ENCODE assay signal across 10 cellular contexts in the genomic region with DNA sequence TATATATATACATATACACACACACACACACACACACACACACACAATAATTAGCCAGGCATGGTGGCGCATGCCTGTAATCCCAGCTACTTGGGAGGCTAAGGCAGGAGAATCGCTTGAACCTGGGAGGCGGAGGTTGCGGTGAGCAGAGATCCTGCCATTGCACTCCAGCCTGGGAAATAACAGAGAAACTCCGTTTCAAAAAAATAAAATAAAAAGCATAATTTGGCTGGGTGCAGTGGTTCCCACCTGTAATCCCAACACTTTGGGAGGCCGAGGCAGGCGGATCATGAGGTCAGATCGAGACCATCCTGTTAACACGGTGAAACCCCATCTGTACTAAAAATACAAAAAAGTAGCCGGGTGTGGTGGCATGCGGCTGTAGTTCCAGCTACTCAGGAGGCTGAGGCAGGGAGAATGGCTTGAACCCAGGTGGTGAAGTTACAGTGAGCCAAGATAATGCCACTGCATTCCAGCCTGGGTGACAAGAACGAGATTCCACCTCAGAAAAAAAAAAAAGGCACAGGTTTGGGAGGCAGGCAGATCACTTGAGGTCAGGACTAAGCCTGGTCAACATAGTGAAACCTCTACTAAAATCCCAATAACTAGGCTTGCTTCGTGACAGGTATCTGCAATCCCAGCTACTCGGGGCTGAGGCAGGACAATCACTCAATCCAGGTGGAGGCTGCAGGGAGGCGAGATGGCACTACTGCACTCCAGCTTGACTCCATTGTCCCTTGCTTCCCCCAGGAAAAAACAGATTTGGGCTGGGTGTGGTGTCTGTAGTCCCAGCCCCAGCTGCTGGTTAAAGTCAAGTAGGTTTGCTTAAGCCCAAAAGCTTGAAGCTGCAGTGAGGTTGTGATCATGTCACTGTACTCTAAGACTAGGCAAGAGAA. TPM values are rescaled to one million over a fixed set of nuclear protein-coding genes. Genes with fewer than 3 reads are reported as not detected.
DNase-seq lines count a peak whose midpoint lies in the region; ATAC-seq and TF ChIP-seq lines count a peak whose summit lies in the region.
"Had no signal": no experiment of that assay in that cellular context is flagged by ENCODE, and none has a peak within 500 bp of the region (broad histone marks: within the 10 kb centered on the region; RNA-seq: fewer than 3 reads in every experiment).

No MANE protein-coding gene starts in this region.

- H4K8ac ChIP-seq in mesendoderm (ENCODE audit: low read depth, low read length), result no peak overlapping the region

- DNase-seq in DMS114 treated with DMSO at 0.1 percent for 48 hours (lab: John Stamatoyannopoulos, UW; ENCODE audit: unreplicated experiment) (peak; percentile 36), mesendoderm (peak; percentile 91), stomach (no peak), NCI-H2029 (lab: John Stamatoyannopoulos, UW) (no peak), NCI-H2081 (lab: John Stamatoyannopoulos, UW) (no peak)
- DNase-seq: left cardiac atrium, NCI-H2227 treated with DMSO at 0.1 percent for 48 hours had no signal

- no peak overlapping the region for H3K23ac ChIP-seq in mesendoderm (ENCODE audit: low read length)

- intact Hi-C loops in stomach (cut with DNase I; ENCODE audit: low total_unique reads), result loop anchor here (10.0 kb wide), 1 partner anchor 56 kb away; a partner anchor contains a TSS

- H2AK5ac ChIP-seq in mesendoderm (ENCODE audit: low read length), result no peak overlapping the region

- H3K4ac ChIP-seq in mesendoderm (ENCODE audit: low read depth, low read length), result no peak overlapping the region

- POLR2A ChIA-PET in HEK293 (lab: Yijun Ruan, JAX), result interaction anchor here (0.6 to 4.0 kb wide), 20 partner anchors 8 to 277 kb away, joined by 3 to 96 read pairs (median 4); a partner anchor contains a TSS

- H3K4me2 ChIP-seq in SU-DHL-6 (ENCODE audit: low read depth, low read length, poor library complexity, severe bottlenecking) (no peak overlapping the region), mesendoderm (ENCODE audit: low read length) (no peak overlapping the region)

- no peak overlapping the region for H2BK120ac ChIP-seq in mesendoderm (ENCODE audit: low read depth, low read length)

- no peak overlapping the region for H3K18ac ChIP-seq in mesendoderm (ENCODE audit: low read length)

- H3K4me1 ChIP-seq in HEK293 (ENCODE audit: control insufficient read depth, insufficient read depth, low read length) (no peaks in the 10 kb centered on the region), mesendoderm (ENCODE audit: control insufficient read depth, low read depth, low read length) (no peaks in the 10 kb centered on the region), stomach (peaks cover 21 to 42% (median 26%) of the 10 kb centered on the region in 4 donors)

- no peaks in the 10 kb centered on the region for H3K9me2 ChIP-seq in SU-DHL-6 (replicated peaks; ENCODE audit: insufficient read depth, low read length)

- no peak overlapping the region for H3K56ac ChIP-seq in mesendoderm (ENCODE audit: low read length)

- no peak overlapping the region for H2BK5ac ChIP-seq in mesendoderm (ENCODE audit: low read length)

- no peak for TF ChIP-seq CTCF in HEK293 (tag by site-specific recombination; IDR thresholded peaks at IDR 0.05)
- no peak for TF ChIP-seq CTCF in SU-DHL-6 (IDR thresholded peaks at IDR 0.05; ENCODE audit: insufficient read depth, low read length, poor library complexity, severe bottlenecking)
- no peak for TF ChIP-seq CTCF in stomach (IDR thresholded peaks at IDR 0.05)

- H3K4me3 ChIP-seq in HEK293 (ENCODE audit: low read depth, low read length), result no peak overlapping the region
- no peak overlapping the region for H3K4me3 ChIP-seq in SU-DHL-6 (ENCODE audit: insufficient read depth, low read length, poor library complexity, severe bottlenecking)
- no peak overlapping the region for H3K4me3 ChIP-seq in mesendoderm (ENCODE audit: low read length)
- no peak overlapping the region for H3K4me3 ChIP-seq in stomach

- H3K9me3 ChIP-seq in HEK293 (ENCODE audit: control insufficient read depth, insufficient read depth, low read depth, low read length), result no peaks in the 10 kb centered on the region
- no peaks in the 10 kb centered on the region for H3K9me3 ChIP-seq in SU-DHL-6 (ENCODE audit: insufficient read depth, low read length)
- H3K9me3 ChIP-seq in stomach, result no peaks in the 10 kb centered on the region

- H2AFZ ChIP-seq in SU-DHL-6 (ENCODE audit: low read depth, low read length, severe bottlenecking), result no peak overlapping the region

- peaks cover 23% of the 10 kb centered on the region for H4K20me1 ChIP-seq in SU-DHL-6 (ENCODE audit: low read depth, low read length)

- H3K79me1 ChIP-seq in mesendoderm (ENCODE audit: low read length), result peaks cover 1% of the 10 kb centered on the region

- H3K36me3 ChIP-seq in HEK293 (ENCODE audit: control insufficient read depth in 2 of 2, insufficient read depth in 1 of 2, low read length in 2 of 2) (peaks cover 3 to 42% of the 10 kb centered on the region in 2 experiments; a peak in 1 of 3 replicates), SU-DHL-6 (ENCODE audit: low read length) (peaks cover 39% of the 10 kb centered on the region), mesendoderm (ENCODE audit: control insufficient read depth, insufficient read depth, low read length) (peaks cover 19% of the 10 kb centered on the region), stomach (peaks cover 31 to 35% (median 32%) of the 10 kb centered on the region in 4 donors)

- H3K79me2 ChIP-seq in SU-DHL-6 (ENCODE audit: insufficient read depth, low read length) (peaks cover 26% of the 10 kb centered on the region), mesendoderm (ENCODE audit: control insufficient read depth, insufficient read depth, low read length) (peaks cover 33% of the 10 kb centered on the region)

- H3K27me3 ChIP-seq in SU-DHL-6 (ENCODE audit: low read length) (no peaks in the 10 kb centered on the region), mesendoderm (ENCODE audit: insufficient read depth, low read length, poor library complexity) (no peaks in the 10 kb centered on the region), stomach (no peaks in the 10 kb centered on the region)

- TF ChIP-seq POLR2A in stomach (IDR thresholded peaks at IDR 0.05), result no peak

- no peak for TF ChIP-seq EP300 in stomach (IDR thresholded peaks at IDR 0.05)

- H4K5ac ChIP-seq in mesendoderm (ENCODE audit: low read length), result no peak overlapping the region

- WGBS in mesendoderm (ENCODE audit: extremely low coverage, insufficient coverage, low lambda C conversion rate), result no CpG with 5 or more reads among the region's 15 CpGs
- 51 to 59% (median 56%) methylated on average over 14 to 15 of the region's 15 CpGs for WGBS in stomach, 5 donors

- H3K9ac ChIP-seq in SU-DHL-6 (ENCODE audit: low read length) (no peak overlapping the region), mesendoderm (ENCODE audit: low read length) (no peak overlapping the region)

- H3F3A ChIP-seq in SU-DHL-6 (ENCODE audit: insufficient read depth), result peaks cover 69% of the 10 kb centered on the region

- H3K27ac ChIP-seq in HEK293 (ENCODE audit: extremely low read depth, low read depth, low read length), result no peak overlapping the region
- peak overlapping the region; percentile 30 for H3K27ac ChIP-seq in SU-DHL-6 (ENCODE audit: low read depth, low read length)
- H3K27ac ChIP-seq in mesendoderm (ENCODE audit: low read depth, low read length), result peak overlapping the region; percentile 18
- H3K27ac ChIP-seq in stomach, result peak overlapping the region in 1 of 5 donors; percentile 2

- no peak overlapping the region for H2BK15ac ChIP-seq in mesendoderm (replicated peaks; ENCODE audit: low read depth)

- no peak for ATAC-seq in HG03159 (IDR thresholded peaks at IDR 0.05; ENCODE audit: unreplicated experiment)
- ATAC-seq: left cardiac atrium had no signal

- CTCF ChIA-PET in HEK293 (lab: Yijun Ruan, JAX), result interaction anchor here (0.6 to 0.8 kb wide), 3 partner anchors 19 to 171 kb away, joined by 3 to 4 read pairs (median 3); no protein-coding TSS in a partner anchor

TF ChIP-seq in HEK293, 187 proteins besides CTCF, POLR2A, EP300 and RAD21 (continues in another document):
- TF ChIP-seq ZBTB17 (tag by site-specific recombination; IDR thresholded peaks at IDR 0.05) (peak; percentile 90), ZNF112 (tag by site-specific recombination; IDR thresholded peaks at IDR 0.05) (no peak), ZNF132 (tag by site-specific recombination; IDR thresholded peaks at IDR 0.05; ENCODE audit: borderline replicate concordance) (no peak), MZF1 (tag by site-specific recombination; IDR thresholded peaks at IDR 0.05; ENCODE audit: borderline replicate concordance) (no peak), ZNF792 (tag by site-specific recombination; IDR thresholded peaks at IDR 0.05) (no peak), ZNF549 (tag by site-specific recombination; IDR thresholded peaks at IDR 0.05) (no peak), ZNF555 (tag by site-specific recombination; conservative IDR thresholded peaks at IDR 0.05) (no peak), PRDM1 (tag by site-specific recombination; IDR thresholded peaks at IDR 0.05) (no peak), ZNF76 (tag by site-specific recombination; IDR thresholded peaks at IDR 0.05; ENCODE audit: borderline replicate concordance, low read depth) (no peak), SCRT2 (tag by site-specific recombination; IDR thresholded peaks at IDR 0.05) (no peak), OVOL3 (tag by site-specific recombination; IDR thresholded peaks at IDR 0.05) (no peak)

RNA-seq across cellular contexts. Expression of a gene that starts 11.8 kb away (rescaled TPM):
- polyA plus RNA-seq in mesendoderm (2013, experiment 1 of 2), result 71.5 TPM
- 71.4 TPM for polyA plus RNA-seq in mesendoderm (2013, experiment 2 of 2)
- 10 to 100 TPM; 27.7 to 57.6 (median 41.2) TPM for total RNA-seq in stomach
- 10 to 100 TPM; 47.2 to 67.9 (median 48.8) TPM for polyA plus RNA-seq in stomach

RNA-seq across cellular contexts. Expression of a gene that starts 18.5 kb away (rescaled TPM):
- polyA plus RNA-seq in mesendoderm (2013, experiment 1 of 2), result not detected
- not detected for polyA plus RNA-seq in mesendoderm (2013, experiment 2 of 2)
- total RNA-seq in stomach, result not detected
- polyA plus RNA-seq in stomach, result not detected
- total RNA-seq: left cardiac atrium had no signal

RNA-seq across cellular contexts. Expression of a gene that starts 19.3 kb away (rescaled TPM):
- 20.0 TPM for polyA plus RNA-seq in mesendoderm (2013, experiment 1 of 2)
- 19.2 TPM for polyA plus RNA-seq in mesendoderm (2013, experiment 2 of 2)
- total RNA-seq in stomach, result 10 to 100 TPM in 4 of 5 donors, 1 to 10 TPM in 1; 8.2 to 48.1 (median 24.2) TPM
- 10 to 100 TPM; 21.7 to 44.6 (median 29.3) TPM for polyA plus RNA-seq in stomach

RNA-seq across cellular contexts. Expression of a gene that starts 29.5 kb away (rescaled TPM):
- polyA plus RNA-seq in mesendoderm (2013, experiment 1 of 2), result 325 TPM
- 333 TPM for polyA plus RNA-seq in mesendoderm (2013, experiment 2 of 2)
- total RNA-seq in stomach, result 100 to 1,000 TPM in 4 of 5 donors, 10 to 100 TPM in 1; 70.7 to 255 (median 141) TPM
- polyA plus RNA-seq in stomach, result 100 to 1,000 TPM in 1 of 3 donors, 10 to 100 TPM in 2; 36.0 to 176 (median 51.6) TPM

RNA-seq across cellular contexts. Expression of a gene that starts 45.9 kb away (rescaled TPM):
- 54.5 TPM for polyA plus RNA-seq in mesendoderm (2013, experiment 1 of 2)
- polyA plus RNA-seq in mesendoderm (2013, experiment 2 of 2), result 52.7 TPM
- 10 to 100 TPM; 30.7 to 83.5 (median 56.5) TPM for total RNA-seq in stomach
- 100 to 1,000 TPM in 1 of 3 donors, 10 to 100 TPM in 2; 23.5 to 138 (median 49.6) TPM for polyA plus RNA-seq in stomach

Comparison
In these comparisons a context has a peak if more than half of its experiments do, and no peak if none do; other contexts are left out.
1. DNase-seq: peak in DMS114 treated with DMSO at 0.1 percent for 48 hours (single experiment) and mesendoderm (single experiment); none in stomach (single experiment), NCI-H2029 (single experiment) and NCI-H2081 (0 of 2).